9 cellular contexts compared by ENCODE assay signal in genomic region chr3:117399311-117400068, GRCh38.
DNase-seq lines count a peak whose midpoint lies in the region; ATAC-seq and TF ChIP-seq lines count a peak whose summit lies in the region.
"Had no signal": no experiment of that assay in that cellular context is flagged by ENCODE, and none has a peak within 500 bp of the region (broad histone marks: within the 10 kb centered on the region; RNA-seq: fewer than 3 reads in every experiment).

No MANE protein-coding gene starts in this region.

- BruUV-seq in A673 (replicated peaks; lab: Mats Ljungman, UMichigan), result no TSS peak

- H3K4me3 ChIP-seq in HUES6 (ENCODE audit: low read depth, low read length) (peak overlapping the region; percentile 4; the same call in 1 of the 2 replicates), WERI-Rb-1 (ENCODE audit: low read depth, low read length) (peak overlapping the region; percentile 22), iPS-15b (ENCODE audit: low read depth, low read length) (peak overlapping the region; percentile 19), A673 (ENCODE audit: low read depth, low read length, poor library complexity, severe bottlenecking) (no peak overlapping the region)

- no peak overlapping the region for H3K27ac ChIP-seq in HUES6 (ENCODE audit: low read depth, low read length)
- peak overlapping the region; percentile 14; the same call in 1 of the 2 replicates for H3K27ac ChIP-seq in WERI-Rb-1
- no peak overlapping the region for H3K27ac ChIP-seq in A673 (ENCODE audit: low read depth, low read length, poor library complexity, severe bottlenecking)

- H3K36me3 ChIP-seq in HUES6 (ENCODE audit: control insufficient read depth, insufficient read depth, low read length), result no peaks in the 10 kb centered on the region
- no peaks in the 10 kb centered on the region for H3K36me3 ChIP-seq in WERI-Rb-1
- no peaks in the 10 kb centered on the region for H3K36me3 ChIP-seq in iPS-15b (ENCODE audit: control insufficient read depth, insufficient read depth, low read length)
- no peaks in the 10 kb centered on the region for H3K36me3 ChIP-seq in A673 (ENCODE audit: insufficient read depth, low read length, poor library complexity, severe bottlenecking)

- peaks cover 42% of the 10 kb centered on the region for H3K4me1 ChIP-seq in HUES6 (ENCODE audit: control insufficient read depth, insufficient read depth, low read length)
- peaks cover 40% of the 10 kb centered on the region for H3K4me1 ChIP-seq in iPS-15b (ENCODE audit: control insufficient read depth, insufficient read depth, low read length)
- no peaks in the 10 kb centered on the region for H3K4me1 ChIP-seq in A673 (ENCODE audit: insufficient read depth, low read length, poor library complexity, severe bottlenecking)

- DNase-seq in WERI-Rb-1, result no peak
- DNase-seq in smooth muscle cell of the brain vasculature (ENCODE audit: low read depth, low spot score), result peak; percentile 18
- DNase-seq in A673 (ENCODE audit: low spot score), result no peak
- DNase-seq in kidney glomerular epithelial cell (lab: John Stamatoyannopoulos, UW), result no peak
- DNase-seq: activated naive CD4-positive, alpha-beta T cell; stimulated activated naive CD8-positive, alpha-beta T cell treated with anti-CD3 and anti-CD28 coated beads, Interleukin-15, amount 100 ng/mL, for 72 hours had no signal

- H3K9ac ChIP-seq in HUES6 (ENCODE audit: low read length) (peak overlapping the region; percentile 24), iPS-15b (ENCODE audit: low read depth, low read length) (no peak overlapping the region)

- H3K27me3 ChIP-seq in HUES6 (ENCODE audit: control insufficient read depth, insufficient read depth, low read length) (peaks cover 61% of the 10 kb centered on the region), WERI-Rb-1 (ENCODE audit: insufficient read depth, low read depth, severe bottlenecking) (peaks cover 5% of the 10 kb centered on the region), iPS-15b (ENCODE audit: control insufficient read depth, insufficient read depth, low read length) (peaks cover 58% of the 10 kb centered on the region), A673 (replicated peaks; ENCODE audit: insufficient read depth, low read depth, low read length, poor library complexity) (no peaks in the 10 kb centered on the region)

- intact Hi-C loops in A673 (cut with micrococcal nuclease; ENCODE audit: unreplicated experiment), result no loop called here

- ATAC-seq in GM19035 (IDR thresholded peaks at IDR 0.05; ENCODE audit: unreplicated experiment), result no peak
- ATAC-seq: stimulated activated naive CD8-positive, alpha-beta T cell treated with anti-CD3 and anti-CD28 coated beads, Interleukin-15, amount 100 ng/mL, for 72 hours had no signal

- CTCF ChIA-PET in A673 (lab: Charles Lee), result no interaction called here

- H3K9me3 ChIP-seq in HUES6 (ENCODE audit: control insufficient read depth, insufficient read depth, low read depth, low read length) (no peaks in the 10 kb centered on the region), WERI-Rb-1 (ENCODE audit: severe bottlenecking) (no peaks in the 10 kb centered on the region), iPS-15b (ENCODE audit: control insufficient read depth, insufficient read depth, low read length) (no peaks in the 10 kb centered on the region), A673 (ENCODE audit: low read depth, low read length, poor library complexity, severe bottlenecking) (no peaks in the 10 kb centered on the region)

- POLR2A ChIA-PET in A673 (lab: Charles Lee; ENCODE audit: low non-redundant PET), result no interaction called here

- TF ChIP-seq CTCF in WERI-Rb-1 (IDR thresholded peaks at IDR 0.05; ENCODE audit: low read depth, low read length) (no peak), A673 (conservative IDR thresholded peaks at IDR 0.05; ENCODE audit: low read depth, low read length) (no peak)
